15 cellular contexts compared by ENCODE assay signal in genomic region chr10:29310463-29310862, GRCh38. TPM values are rescaled to one million over a fixed set of nuclear protein-coding genes. Genes with fewer than 3 reads are reported as not detected.
DNase-seq lines count a peak whose midpoint lies in the region; ATAC-seq and TF ChIP-seq lines count a peak whose summit lies in the region.
"Not testable (repeated sequence)": the region's sequence is repeated elsewhere in the genome, so short reads cannot be mapped to it uniquely, and the experiment has no call there.
"Had no signal": no experiment of that assay in that cellular context is flagged by ENCODE, and none has a peak within 500 bp of the region (broad histone marks: within the 10 kb centered on the region; RNA-seq: fewer than 3 reads in every experiment).

No MANE protein-coding gene starts in this region.

- H3K36me3 ChIP-seq in Caco-2 (ENCODE audit: control insufficient read depth, insufficient read depth, low read length); GM23338 (ENCODE audit: insufficient read depth); adipocyte (ENCODE audit: control insufficient read depth, insufficient read depth, low read length, severe bottlenecking); endodermal cell (ENCODE audit: control insufficient read depth, insufficient read depth, low read length); mesendoderm (ENCODE audit: control insufficient read depth, insufficient read depth, low read length); parathyroid adenoma (ENCODE audit: control insufficient read depth, insufficient read depth, low read length): not testable (repeated sequence)

- CTCF ChIA-PET in Caco-2 (lab: Charles Lee), result not testable (repeated sequence)

- H3K4me3 Mint-ChIP-seq in Caco-2 (ENCODE audit: unreplicated experiment); GM23338; endodermal cell: not testable (repeated sequence)

- not testable (repeated sequence) for ATAC-seq in GM23338

- not testable (repeated sequence) for BruUV-seq in Caco-2 (replicated peaks; lab: Mats Ljungman, UMichigan)

- H2BK120ac ChIP-seq in mesendoderm (ENCODE audit: low read depth, low read length), result peak overlapping the region; percentile 61

- not testable (repeated sequence) for H3K4me1 Mint-ChIP-seq in Caco-2 (ENCODE audit: low read depth, unreplicated experiment); GM23338; endodermal cell

- peak overlapping the region; percentile 48 for H3K4ac ChIP-seq in mesendoderm (ENCODE audit: low read depth, low read length)

- not testable (repeated sequence) for H4K8ac ChIP-seq in mesendoderm (ENCODE audit: low read depth, low read length)

- H2AFZ ChIP-seq in GM23338, result not testable (repeated sequence)
- H2AFZ ChIP-seq in parathyroid adenoma, result peak overlapping the region; percentile 82

- not testable (repeated sequence) for H3K9me3 ChIP-seq in Caco-2; adipocyte (ENCODE audit: control insufficient read depth, low read length); endodermal cell (ENCODE audit: control insufficient read depth, low read length); parathyroid adenoma (ENCODE audit: control insufficient read depth, low read length)

- not testable (repeated sequence) for H4K5ac ChIP-seq in mesendoderm (ENCODE audit: low read length)

- not testable (repeated sequence) for H3K9ac ChIP-seq in adipocyte (ENCODE audit: low read length); endodermal cell (ENCODE audit: extremely low read depth, low read length, poor library complexity, severe bottlenecking); mesendoderm (ENCODE audit: low read length); parathyroid adenoma

- not testable (repeated sequence) for H3K79me1 ChIP-seq in mesendoderm (ENCODE audit: low read length)

- not testable (repeated sequence) for H3K79me2 ChIP-seq in GM23338 (replicated peaks; ENCODE audit: insufficient read depth); mesendoderm (ENCODE audit: control insufficient read depth, insufficient read depth, low read length); parathyroid adenoma

- not testable (repeated sequence) for H3K4me3 ChIP-seq in Caco-2 (ENCODE audit: low read depth, low read length); GM23338; adipocyte (ENCODE audit: low read length); endodermal cell (ENCODE audit: low read length); fibroblast of the aortic adventitia (ENCODE audit: low read depth, low read length); mesendoderm (ENCODE audit: low read length); parathyroid adenoma (ENCODE audit: low read depth, low read length)

- H2BK5ac ChIP-seq in mesendoderm (ENCODE audit: low read length), result not testable (repeated sequence)

- H3K23ac ChIP-seq in mesendoderm (ENCODE audit: low read length), result not testable (repeated sequence)

- intact Hi-C loops in Caco-2 (cut with micrococcal nuclease; ENCODE audit: unreplicated experiment), result not testable (repeated sequence)

- H3K27me3 ChIP-seq in Caco-2 (replicated peaks; ENCODE audit: control insufficient read depth, insufficient read depth, low read length); GM23338 (ENCODE audit: insufficient read depth); adipocyte (replicated peaks; ENCODE audit: control insufficient read depth, insufficient read depth, low read length); endodermal cell (ENCODE audit: control insufficient read depth, insufficient read depth, low read length, poor library complexity, severe bottlenecking); mesendoderm (ENCODE audit: insufficient read depth, low read length, poor library complexity); parathyroid adenoma (ENCODE audit: control insufficient read depth, insufficient read depth, low read length): not testable (repeated sequence)

- H3K36me3 Mint-ChIP-seq in Caco-2 (ENCODE audit: insufficient read depth, unreplicated experiment); GM23338 (ENCODE audit: low read depth); endodermal cell (ENCODE audit: low read depth): not testable (repeated sequence)

- not testable (repeated sequence) for H3K4me2 ChIP-seq in GM23338; mesendoderm (ENCODE audit: low read length); parathyroid adenoma (ENCODE audit: low read length)

- peak overlapping the region; percentile 90 for H3K18ac ChIP-seq in mesendoderm (ENCODE audit: low read length)

- H3K9me3 Mint-ChIP-seq in Caco-2 (ENCODE audit: unreplicated experiment); GM23338; endodermal cell: not testable (repeated sequence)

- not testable (repeated sequence) for H3K9me2 ChIP-seq in GM23338 (ENCODE audit: insufficient read depth)

- not testable (repeated sequence) for H3K27ac ChIP-seq in GM23338 (ENCODE audit: low read depth); endodermal cell (ENCODE audit: low read depth, low read length)
- H3K27ac ChIP-seq in mesendoderm (ENCODE audit: low read depth, low read length), result peak overlapping the region; percentile 36
- H3K27ac ChIP-seq in parathyroid adenoma, result peak overlapping the region; percentile 64

- H2BK15ac ChIP-seq in mesendoderm (replicated peaks; ENCODE audit: low read depth), result not testable (repeated sequence)

- not testable (repeated sequence) for DNase-seq in Caco-2; GM23338 (ENCODE audit: low spot score)
- peak; percentile 33 for DNase-seq in OCI-M1 (lab: John Stamatoyannopoulos, UW)
- DNase-seq in adipocyte (ENCODE audit: low read depth), result peak; percentile 23
- peak; percentile 30 for DNase-seq in endodermal cell
- peak; percentile 23 for DNase-seq in fibroblast of the aortic adventitia (ENCODE audit: low read depth)
- peak; percentile 29 for DNase-seq in mesendoderm

- not testable (repeated sequence) for H4K20me1 ChIP-seq in GM23338 (replicated peaks; ENCODE audit: insufficient read depth)

- 70 to 89% methylated on average over 3 to 7 of the region's 7 CpGs for WGBS in endodermal cell (ENCODE audit: insufficient coverage in 1 of 2, insufficient read length in 1 of 2), 2 experiments
- WGBS in mesendoderm (ENCODE audit: extremely low coverage, insufficient coverage, low lambda C conversion rate), result no CpG with 5 or more reads among the region's 7 CpGs

- not testable (repeated sequence) for H3K56ac ChIP-seq in mesendoderm (ENCODE audit: low read length)

- not testable (repeated sequence) for H3K27me3 Mint-ChIP-seq in Caco-2 (ENCODE audit: insufficient read depth, unreplicated experiment); GM23338 (ENCODE audit: insufficient read depth, low read depth, poor library complexity); endodermal cell (ENCODE audit: insufficient read depth)

- TF ChIP-seq CTCF in Caco-2 (IDR thresholded peaks at IDR 0.05; ENCODE audit: insufficient read depth in 1 of 2, low read depth in 1 of 2, low read length in 1 of 2, severe bottlenecking in 1 of 2, unreplicated experiment in 1 of 2); GM23338 (conservative IDR thresholded peaks at IDR 0.05; ENCODE audit: low read depth in 2 of 2); endodermal cell (conservative IDR thresholded peaks at IDR 0.05); fibroblast of the aortic adventitia (IDR thresholded peaks at IDR 0.05; ENCODE audit: insufficient read depth, low read length); parathyroid adenoma (IDR thresholded peaks at IDR 0.05): not testable (repeated sequence)

- not testable (repeated sequence) for H2AK5ac ChIP-seq in mesendoderm (ENCODE audit: low read length)

- not testable (repeated sequence) for H3F3A ChIP-seq in GM23338 (replicated peaks; ENCODE audit: low read depth)

- H3K4me1 ChIP-seq in Caco-2; GM23338 (ENCODE audit: insufficient read depth); adipocyte (ENCODE audit: control insufficient read depth, insufficient read depth, low read length); endodermal cell (ENCODE audit: control insufficient read depth, insufficient read depth, low read length); mesendoderm (ENCODE audit: control insufficient read depth, low read depth, low read length): not testable (repeated sequence)
- H3K4me1 ChIP-seq in parathyroid adenoma, result peaks cover 12% of the 10 kb centered on the region

- H3K27ac Mint-ChIP-seq in Caco-2 (ENCODE audit: unreplicated experiment) (peak overlapping the region; percentile 48), GM23338 (peak overlapping the region; percentile 24)
- not testable (repeated sequence) for H3K27ac Mint-ChIP-seq in endodermal cell

- POLR2A ChIA-PET in Caco-2 (lab: Charles Lee), result not testable (repeated sequence)

RNA-seq across cellular contexts. Expression of gene LYZL1, which starts 21.6 kb away (rescaled TPM):
- not detected in 2 replicates for total RNA-seq in Caco-2 (2022)
- not detected in 2 replicates for total RNA-seq in GM23338 (2014; rRNA removed; shearing (Covaris generic))
- not detected in 2 replicates for polyA plus RNA-seq in GM23338 (2016; fragmentation: Nextera tagmentation; extraction: Ambion mirVana)
- not detected for total RNA-seq in endodermal cell
- not detected for polyA plus RNA-seq in endodermal cell (2013, experiment 1 of 2)
- not detected for polyA plus RNA-seq in endodermal cell (2013, experiment 2 of 2)
- not detected in 2 replicates for total RNA-seq in fibroblast of the aortic adventitia (ENCODE audit: low replicate concordance)
- not detected for polyA plus RNA-seq in mesendoderm (2013, experiment 1 of 2)
- not detected for polyA plus RNA-seq in mesendoderm (2013, experiment 2 of 2)
- total RNA-seq: A172; CD4-positive, alpha-beta T cell; Daoy; K562; MCF 10A; Right ventricle myocardium inferior; SJCRH30 had no signal
- polyA plus RNA-seq: K562 had no signal
